In the genomic region with DNA sequence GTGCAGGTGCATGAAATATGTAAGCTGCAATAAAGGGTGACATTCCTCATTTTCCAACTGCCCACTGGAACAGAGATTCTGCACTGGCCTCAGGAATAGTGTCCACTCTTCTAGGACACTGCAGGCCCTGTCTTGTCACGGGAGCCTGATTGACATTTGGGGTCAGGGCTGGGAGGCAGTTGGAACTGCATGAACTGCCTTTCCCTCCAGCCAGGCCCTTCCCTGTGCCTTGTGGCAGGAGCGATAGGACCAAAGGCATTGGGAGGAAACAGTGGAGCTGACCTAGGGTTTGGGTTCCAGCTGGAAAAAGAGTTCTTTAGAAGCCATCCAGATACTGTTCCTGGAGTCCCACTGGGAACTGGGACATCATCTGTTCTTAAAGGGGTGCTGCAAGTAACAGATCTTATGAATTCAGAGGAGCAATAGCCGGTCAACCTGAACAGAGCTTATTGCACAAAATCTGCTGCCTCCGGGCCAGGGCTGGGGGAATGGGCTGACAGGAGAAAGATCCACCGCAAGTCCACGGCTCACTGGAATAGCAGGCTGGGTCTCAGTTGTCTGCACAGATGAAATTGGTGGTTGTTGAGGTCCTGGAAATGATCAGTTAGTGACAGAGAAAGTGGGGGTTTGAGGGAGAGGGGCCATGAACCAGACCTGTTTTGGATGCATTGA, we compare ENCODE assay signal across 22 cellular contexts.
"Had no signal": no experiment of that assay in that cellular context is flagged by ENCODE, and none has a peak within 500 bp of the region (broad histone marks: within the 10 kb centered on the region; RNA-seq: fewer than 3 reads in every experiment).

No MANE protein-coding gene starts in this region.

- H3K4me3 ChIP-seq: K562, PC-9, Peyer's patch, SJCRH30 had no signal

- H2AFZ ChIP-seq: PC-9 had no signal

- H3K4me1 ChIP-seq: Peyer's patch, SJCRH30 had no signal

- H3K27me3 ChIP-seq: Peyer's patch had no signal

- H3K36me3 Mint-ChIP-seq: IgD-negative memory B cell had no signal

- H3K27ac Mint-ChIP-seq: IgD-negative memory B cell had no signal

- H3K27ac ChIP-seq: HL-60, KMS-11, PC-9, Peyer's patch, SJCRH30 had no signal

- H3K4me3 Mint-ChIP-seq: IgD-negative memory B cell had no signal

- H3K9me3 Mint-ChIP-seq: IgD-negative memory B cell had no signal

- H3K4me2 ChIP-seq: KMS-11, PC-9 had no signal

- H3K9me3 ChIP-seq: Peyer's patch, SJCRH30 had no signal

- DNase-seq: Kasumi-1, MM.1S, NCI-H1092 treated with DMSO at 0.1 percent for 48 hours, NCI-H1417, NCI-H1436 treated with DMSO at 0.1 percent for 48 hours, NCI-H1694, NCI-H187 treated with DMSO at 0.1 percent for 48 hours, NCI-H2081, NCI-H2107, NCI-H2227 treated with DMSO at 0.1 percent for 48 hours, NCI-H524, NCI-H526 treated with DMSO at 0.1 percent for 48 hours, NCI-H774, PC-9, Peyer's patch, SHP77 treated with DMSO at 0.1 percent for 48 hours, SJCRH30 had no signal

- H3K36me3 ChIP-seq: Peyer's patch, SJCRH30 had no signal

- H3K4me1 Mint-ChIP-seq: IgD-negative memory B cell had no signal

- H3K9ac ChIP-seq: KMS-11 had no signal

- FAIRE-seq: HTR-8/SVneo, K562 had no signal
